In the genomic region with DNA sequence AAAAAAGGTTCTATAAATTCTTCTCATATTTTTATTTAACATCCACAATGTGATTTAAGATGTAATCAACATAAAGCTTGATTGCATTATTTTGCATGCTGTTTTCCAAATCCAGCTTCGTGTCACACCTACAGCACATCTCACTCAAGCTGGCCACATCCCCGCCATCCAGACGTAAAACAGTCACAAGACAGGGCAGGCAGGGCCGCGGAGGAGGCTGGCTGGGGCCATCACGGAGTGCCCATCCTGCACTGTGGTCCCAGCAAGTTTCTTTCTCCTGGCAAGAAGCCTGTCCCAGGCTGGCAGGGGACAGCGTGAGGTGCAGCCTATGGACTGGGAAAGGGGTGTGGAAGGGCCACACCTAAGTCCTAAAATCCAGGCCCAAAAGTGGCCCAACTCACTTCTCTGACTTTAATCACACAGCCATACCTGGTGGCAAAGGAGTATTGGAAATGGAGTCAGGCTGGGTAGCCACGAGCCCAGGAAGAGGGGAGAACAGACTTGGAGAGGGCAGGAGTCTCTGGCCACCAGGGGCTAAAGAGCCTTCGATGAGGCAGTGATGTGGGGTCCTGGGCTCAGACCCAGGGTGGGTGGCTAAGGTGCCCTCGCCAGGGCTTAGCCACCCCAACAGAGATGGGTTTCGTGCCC, we compare ENCODE assay signal across 8 cellular contexts. TPM values are rescaled to one million over a fixed set of nuclear protein-coding genes. Genes with fewer than 3 reads are reported as not detected.
DNase-seq lines count a peak whose midpoint lies in the region; ATAC-seq and TF ChIP-seq lines count a peak whose summit lies in the region.
"Not testable (repeated sequence)": the region's sequence is repeated elsewhere in the genome, so short reads cannot be mapped to it uniquely, and the experiment has no call there.
"Had no signal": no experiment of that assay in that cellular context is flagged by ENCODE, and none has a peak within 500 bp of the region (broad histone marks: within the 10 kb centered on the region; RNA-seq: fewer than 3 reads in every experiment).

No MANE protein-coding gene starts in this region.

- H3K27ac Mint-ChIP-seq in activated T-cell treated with anti-CD3 and anti-CD28 coated beads, Interleukin-2, amount 50 U/mL, for 24 hours, result not testable (repeated sequence)
- H3K27ac Mint-ChIP-seq in neural progenitor cell, result peak overlapping the region; percentile 53

- not testable (repeated sequence) for TF ChIP-seq EP300 in transverse colon (IDR thresholded peaks at IDR 0.05; ENCODE audit: low read depth)

- H3K4me1 Mint-ChIP-seq in activated T-cell treated with anti-CD3 and anti-CD28 coated beads, Interleukin-2, amount 50 U/mL, for 24 hours (ENCODE audit: low read depth); neural progenitor cell: not testable (repeated sequence)

- intact Hi-C loops in transverse colon (cut with DNase I; ENCODE audit: low total_unique reads), result not testable (repeated sequence)

- not testable (repeated sequence) for H3K36me3 ChIP-seq in HUES64 (ENCODE audit: insufficient read depth, low read length); RWPE2 (ENCODE audit: low read depth); neural progenitor cell; transverse colon

- not testable (repeated sequence) for H3K4me2 ChIP-seq in neural progenitor cell

- DNase-seq in DMS 273 (lab: John Stamatoyannopoulos, UW; ENCODE audit: unreplicated experiment), result peak; percentile 40
- not testable (repeated sequence) for DNase-seq in RWPE2 (ENCODE audit: low spot score); neural progenitor cell (ENCODE audit: low spot score); transverse colon
- peak; percentile 44 for DNase-seq in activated T-cell treated with anti-CD3 and anti-CD28 coated beads, Interleukin-2, amount 50 U/mL, for 24 hours

- in situ Hi-C loops in transverse colon (cut with MboI; ENCODE audit: low pct_ligation_motif_present in 1 of 4, low pct_unique_long_range_greater_than_20kb in 1 of 4, low sequenced_read_pairs in 3 of 4), result not testable (repeated sequence)

- H3K4me3 Mint-ChIP-seq in activated T-cell treated with anti-CD3 and anti-CD28 coated beads, Interleukin-2, amount 50 U/mL, for 24 hours; neural progenitor cell: not testable (repeated sequence)

- not testable (repeated sequence) for H3K4me3 ChIP-seq in HUES64 (ENCODE audit: low read length); RWPE2 (ENCODE audit: severe bottlenecking); neural progenitor cell; transverse colon

- H3K27ac ChIP-seq in HUES64 (ENCODE audit: low read depth, low read length); RWPE2 (ENCODE audit: poor library complexity, severe bottlenecking); neural progenitor cell; transverse colon: not testable (repeated sequence)

- not testable (repeated sequence) for H3K27me3 ChIP-seq in HUES64 (ENCODE audit: insufficient read depth, low read length); RWPE2 (ENCODE audit: insufficient read depth, poor library complexity, severe bottlenecking); neural progenitor cell; transverse colon

- H2AFZ ChIP-seq in neural progenitor cell (replicated peaks), result not testable (repeated sequence)

- not testable (repeated sequence) for H4K20me1 ChIP-seq in neural progenitor cell (ENCODE audit: low read depth)

- ATAC-seq in RWPE2 (ENCODE audit: low read depth) (peak; percentile 7; the same call in 1 of the 3 replicates), esophagus mucosa (peak; percentile 16)

- H3K79me2 ChIP-seq in neural progenitor cell (ENCODE audit: low read depth), result not testable (repeated sequence)

- H3K9me3 ChIP-seq in HUES64 (ENCODE audit: insufficient read depth, low read depth, low read length); RWPE2 (ENCODE audit: severe bottlenecking); neural progenitor cell (ENCODE audit: low read depth); transverse colon: not testable (repeated sequence)

- H3K36me3 Mint-ChIP-seq in activated T-cell treated with anti-CD3 and anti-CD28 coated beads, Interleukin-2, amount 50 U/mL, for 24 hours (ENCODE audit: low read depth), result peaks cover 21% of the 10 kb centered on the region
- H3K36me3 Mint-ChIP-seq in neural progenitor cell, result not testable (repeated sequence)

- TF ChIP-seq CTCF in RWPE2 (IDR thresholded peaks at IDR 0.05; ENCODE audit: poor library complexity, severe bottlenecking); neural progenitor cell (IDR thresholded peaks at IDR 0.05); transverse colon (IDR thresholded peaks at IDR 0.05): not testable (repeated sequence)

- H3F3A ChIP-seq in neural progenitor cell (ENCODE audit: low read depth), result peaks cover 23% of the 10 kb centered on the region

- H3K9ac ChIP-seq in HUES64 (ENCODE audit: low read depth, low read length), result peak overlapping the region; percentile 44; the same call in 1 of the 2 replicates
- H3K9ac ChIP-seq in neural progenitor cell, result not testable (repeated sequence)

- TF ChIP-seq POLR2A in transverse colon (IDR thresholded peaks at IDR 0.05), result peak; percentile 21

- not testable (repeated sequence) for H3K4me1 ChIP-seq in HUES64 (ENCODE audit: insufficient read depth, low read length); RWPE2 (ENCODE audit: insufficient read depth, poor library complexity, severe bottlenecking); neural progenitor cell
- peaks cover 3 to 13% (median 6%) of the 10 kb centered on the region in 4 donors for H3K4me1 ChIP-seq in transverse colon

- H3K9me3 Mint-ChIP-seq in activated T-cell treated with anti-CD3 and anti-CD28 coated beads, Interleukin-2, amount 50 U/mL, for 24 hours; neural progenitor cell: not testable (repeated sequence)

- 54% methylated on average over 10 of the region's 11 CpGs for WGBS in HUES64
- WGBS in transverse colon (ENCODE audit: low coverage in 1 of 2), 2 donors, result 52 to 64% methylated on average over 3 to 11 of the region's 11 CpGs

- not testable (repeated sequence) for H3K27me3 Mint-ChIP-seq in activated T-cell treated with anti-CD3 and anti-CD28 coated beads, Interleukin-2, amount 50 U/mL, for 24 hours; neural progenitor cell (ENCODE audit: insufficient read depth, low read depth)

RNA-seq across cellular contexts. Expression of gene RRP7A, which starts 11.1 kb away (rescaled TPM):
- polyA plus RNA-seq in HUES64 (2013, experiment 1 of 2), result 28.2 TPM
- polyA plus RNA-seq in HUES64 (2013, experiment 2 of 2), result 26.1 TPM
- 27.3 TPM for total RNA-seq in esophagus mucosa
- 15.2 and 31.9 TPM in 2 replicates for total RNA-seq in neural progenitor cell (ENCODE audit: low replicate concordance)
- total RNA-seq in transverse colon, result 10 to 100 TPM; 13.1 to 27.0 (median 17.2) TPM

RNA-seq across cellular contexts. Expression of gene SERHL2, which starts 45.3 kb away (rescaled TPM):
- 0.40 TPM for polyA plus RNA-seq in HUES64 (2013, experiment 1 of 2)
- 0.82 TPM for polyA plus RNA-seq in HUES64 (2013, experiment 2 of 2)
- total RNA-seq in esophagus mucosa (2.8 TPM), neural progenitor cell (ENCODE audit: low replicate concordance) (0.99 TPM in 1 of 2 replicates, not detected in the other), transverse colon (1 to 10 TPM in 1 of 4 donors, under 1 TPM in 1, not detected in 2; 0.95 to 2.0 TPM)
- total RNA-seq: G401 had no signal
